Comparison of ENCODE assay signal across 1 cellular context in the genomic region with DNA sequence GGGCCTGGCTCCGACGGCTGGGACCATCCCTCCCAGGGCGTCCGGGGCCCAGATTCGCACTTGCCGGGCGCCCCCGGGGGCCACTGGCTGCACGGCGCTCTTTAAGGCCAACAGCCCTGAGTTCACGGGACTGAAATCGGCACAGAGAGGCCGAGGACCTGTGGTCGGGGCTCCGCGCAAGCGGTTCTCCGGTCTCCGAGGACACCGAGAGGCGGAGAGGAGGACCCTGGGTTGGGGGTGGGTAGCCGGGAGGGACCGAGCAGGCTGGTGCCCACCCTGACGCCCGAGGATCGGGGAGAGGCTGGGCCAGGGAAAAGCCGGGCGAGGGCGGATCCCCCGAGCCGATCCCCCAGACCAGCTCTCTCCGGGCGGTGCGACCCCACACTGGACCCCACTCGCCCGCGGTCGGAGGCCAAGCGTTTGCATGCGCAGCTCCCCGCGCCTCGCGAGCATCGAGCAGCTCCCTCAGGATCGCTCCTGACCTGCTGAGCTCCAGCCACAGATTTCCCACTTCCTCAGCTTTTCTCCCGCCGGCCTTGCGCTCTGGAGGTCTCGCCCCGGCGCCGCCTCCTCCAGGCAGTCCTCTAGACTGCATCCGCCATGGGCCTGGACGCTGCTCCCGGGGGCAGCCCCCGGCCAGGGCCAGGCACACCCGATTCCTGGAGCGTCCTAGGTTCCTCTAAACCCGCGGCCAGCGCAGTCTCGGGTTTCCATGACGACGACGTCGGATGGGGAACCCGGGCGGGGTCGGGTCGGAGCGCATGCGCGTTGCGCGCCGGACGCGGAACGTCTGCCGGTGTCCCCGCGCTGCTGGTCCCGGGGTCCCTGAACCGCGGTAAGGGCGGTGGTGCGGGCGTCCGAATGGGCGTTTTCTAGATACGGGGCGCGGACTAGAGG.
TF ChIP-seq lines count a peak whose summit lies in the region.

No MANE protein-coding gene starts in this region.

TF ChIP-seq in SK-N-SH treated with all-trans-retinoic acid at 6 μM for 48 hours, 23 proteins besides CTCF, POLR2A, EP300 and RAD21 (continued from another document):
- 0 out of 2 replicates have a peak, but pooled peaks have one; percentile 59 for TF ChIP-seq CSDC2 (CRISPR knock-in tag; IDR thresholded peaks at IDR 0.05)
